Comparison of ENCODE assay signal across 16 cellular contexts in the genomic region with DNA sequence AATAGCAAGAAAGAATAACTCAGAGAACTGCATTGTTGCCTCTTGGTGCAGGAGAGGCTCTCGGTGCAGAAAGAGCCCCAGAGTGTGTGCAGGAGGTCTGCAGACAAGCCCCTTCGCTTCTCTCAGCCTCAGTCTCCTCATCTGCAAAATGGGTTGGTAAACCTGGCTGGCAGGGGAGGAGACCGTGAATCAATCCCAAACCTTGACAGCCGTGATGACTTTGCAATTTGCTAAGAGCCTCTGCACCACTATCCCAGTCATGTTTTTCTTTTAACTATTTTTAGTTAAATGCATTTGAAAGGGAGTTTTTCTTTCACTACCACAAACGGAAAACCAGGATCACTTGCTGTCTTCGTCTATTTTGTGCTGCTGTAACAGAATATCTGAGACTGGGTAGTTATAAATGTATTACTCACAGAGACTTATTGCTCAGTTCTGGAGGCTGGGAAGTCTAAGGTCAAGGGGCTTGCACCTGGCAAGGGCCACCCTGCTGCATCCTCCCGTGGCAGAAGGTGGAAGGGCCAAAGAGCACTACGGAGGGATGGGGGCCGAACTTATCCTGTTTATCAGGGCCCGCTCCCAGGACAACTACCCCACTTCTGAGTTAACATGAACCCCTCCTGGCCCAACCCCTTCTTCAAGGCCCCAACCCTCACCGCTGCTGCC. TPM values are rescaled to one million over a fixed set of nuclear protein-coding genes. Genes with fewer than 3 reads are reported as not detected.
DNase-seq lines count a peak whose midpoint lies in the region; ATAC-seq, FAIRE-seq and TF ChIP-seq lines count a peak whose summit lies in the region.
"Had no signal": no experiment of that assay in that cellular context is flagged by ENCODE, and none has a peak within 500 bp of the region (broad histone marks: within the 10 kb centered on the region; RNA-seq: fewer than 3 reads in every experiment).

No MANE protein-coding gene starts in this region.

- H3K79me2 ChIP-seq in OCI-LY1 (ENCODE audit: insufficient read depth, low read length) = no peaks in the 10 kb centered on the region

- H3K9me2 ChIP-seq in OCI-LY1 (ENCODE audit: low read depth, low read length) = no peaks in the 10 kb centered on the region

- CTCF ChIA-PET in A549 (lab: Yijun Ruan, JAX) = interaction anchor here (0.8 kb wide), 1 partner anchor 366 kb away, joined by 3 read pairs; no protein-coding TSS in a partner anchor

- H3K4me1 ChIP-seq in A549 (no peaks in the 10 kb centered on the region), OCI-LY1 (ENCODE audit: insufficient read depth, low read length, severe bottlenecking) (peaks cover 31% of the 10 kb centered on the region), ascending aorta (no peaks in the 10 kb centered on the region), heart right ventricle (peaks cover 0 to 15% (median 8%) of the 10 kb centered on the region in 9 donors)

- H2AFZ ChIP-seq in OCI-LY1 (ENCODE audit: low read length) = no peak overlapping the region

- no peak overlapping the region for H3K4me3 ChIP-seq in A549
- no peak overlapping the region for H3K4me3 ChIP-seq in OCI-LY1 (ENCODE audit: low read depth, low read length, poor library complexity, severe bottlenecking)
- H3K4me3 ChIP-seq in ascending aorta = no peak overlapping the region
- no peak overlapping the region for H3K4me3 ChIP-seq in heart right ventricle

- TF ChIP-seq RAD21 in A549 (conservative IDR thresholded peaks at IDR 0.05 in 1 of 2, IDR thresholded peaks at IDR 0.05 in 1 of 2) = no peak

- WGBS in A549 (ENCODE audit: missing lambda C conversion rate) = 81% methylated on average over 11 of the region's 11 CpGs
- WGBS in heart right ventricle, 2 donors = 79 to 87% methylated on average over 11 of the region's 11 CpGs

- H3K27ac ChIP-seq in A549 = no peak overlapping the region
- peak overlapping the region; percentile 44 for H3K27ac ChIP-seq in OCI-LY1 (ENCODE audit: low read depth, low read length, poor library complexity, severe bottlenecking)
- no peak overlapping the region for H3K27ac ChIP-seq in ascending aorta
- H3K27ac ChIP-seq in heart right ventricle = no peak overlapping the region
- H3K27ac ChIP-seq: epithelial cell of prostate had no signal

- DNase-seq in A549 (ENCODE audit: low read depth in 1 of 2, low spot score in 1 of 2) (no peak), GM19239 (ENCODE audit: insufficient read length, low spot score) (no peak), DMS79 (lab: John Stamatoyannopoulos, UW) (no peak), ascending aorta (ENCODE audit: low spot score in 2 of 2) (no peak), omental fat pad (ENCODE audit: low spot score) (no peak), heart right ventricle (no peak)
- DNase-seq: activated CD4-positive, alpha-beta T cell treated with anti-CD3 and anti-CD28 coated beads for 4 hours; activated CD8-positive, alpha-beta memory T cell treated with anti-CD3 and anti-CD28 coated beads, Interleukin-2, amount 50 U/mL, for 48 hours; activated naive CD4-positive, alpha-beta T cell treated with Interleukin-2 at 50 U/mL for 16 hours; cortex of kidney; mesenchymal stem cell; NCI-H1436; NCI-H226 had no signal

- TF ChIP-seq POLR2A in A549 (IDR thresholded peaks at IDR 0.05; ENCODE audit: low read length) = no peak

- no peak for ATAC-seq in A549
- no peak for ATAC-seq in omental fat pad (ENCODE audit: low FRiP score)
- ATAC-seq in heart right ventricle = no peak

- intact Hi-C loops in ascending aorta (cut with DNase I) = no loop called here
- intact Hi-C loops in heart right ventricle (cut with DNase I) = no loop called here

- no peak for TF ChIP-seq EP300 in A549 (IDR thresholded peaks at IDR 0.05)

- POLR2A ChIA-PET in A549 (lab: Yijun Ruan, JAX) = no interaction called here

- H3K9ac ChIP-seq in OCI-LY1 (ENCODE audit: low read length) = no peak overlapping the region

- H4K20me1 ChIP-seq in OCI-LY1 (ENCODE audit: insufficient read depth, low read length) = no peaks in the 10 kb centered on the region

- H3F3A ChIP-seq in OCI-LY1 (ENCODE audit: insufficient read depth, low read length) = peaks cover 7% of the 10 kb centered on the region; the same call in 1 of the 2 replicates

- H3K4me2 ChIP-seq in A549 = no peak overlapping the region
- H3K4me2 ChIP-seq in OCI-LY1 (ENCODE audit: low read length) = no peak overlapping the region

- H3K27me3 ChIP-seq in OCI-LY1 (ENCODE audit: insufficient read depth, low read length) = peaks cover 5% of the 10 kb centered on the region
- H3K27me3 ChIP-seq in ascending aorta = no peaks in the 10 kb centered on the region
- H3K27me3 ChIP-seq in heart right ventricle = no peaks in the 10 kb centered on the region

- H3K9me3 ChIP-seq in A549 = no peaks in the 10 kb centered on the region
- no peaks in the 10 kb centered on the region for H3K9me3 ChIP-seq in OCI-LY1 (ENCODE audit: low read length)
- no peaks in the 10 kb centered on the region for H3K9me3 ChIP-seq in ascending aorta
- no peaks in the 10 kb centered on the region for H3K9me3 ChIP-seq in heart right ventricle

- TF ChIP-seq CTCF in A549 (IDR thresholded peaks at IDR 0.05) = no peak
- TF ChIP-seq CTCF in OCI-LY1 (IDR thresholded peaks at IDR 0.05; ENCODE audit: low read length) = no peak
- no peak for TF ChIP-seq CTCF in ascending aorta (IDR thresholded peaks at IDR 0.05)
- TF ChIP-seq CTCF in omental fat pad (IDR thresholded peaks at IDR 0.05) = no peak
- no peak for TF ChIP-seq CTCF in heart right ventricle (IDR thresholded peaks at IDR 0.05)

- FAIRE-seq in A549 (lab: Jason Lieb, UNC) (no peak), GM19239 (lab: Jason Lieb, UNC) (peak; percentile 63), islet of Langerhans (lab: Jason Lieb, UNC) (peak; percentile 69)

- H3K36me3 ChIP-seq in OCI-LY1 (ENCODE audit: insufficient read depth, low read length) (no peaks in the 10 kb centered on the region), ascending aorta (no peaks in the 10 kb centered on the region), heart right ventricle (no peaks in the 10 kb centered on the region)

TF ChIP-seq in A549, 52 proteins besides CTCF, POLR2A, EP300 and RAD21:
- 0 out of 2 replicates have a peak, but pooled peaks have one; percentile 16 for TF ChIP-seq NFE2L2 (conservative IDR thresholded peaks at IDR 0.05; ENCODE audit: low read length)
- no peak for TF ChIP-seq GATA3 (IDR thresholded peaks at IDR 0.05; ENCODE audit: borderline replicate concordance)

RNA-seq across cellular contexts. Expression of a gene that starts 14.2 kb away (rescaled TPM):
- 3.7 and 5.8 TPM in 2 replicates for polyA plus RNA-seq in A549 (2011; rRNA removed)
- 6.7 and 9.6 TPM in 2 replicates for polyA plus RNA-seq in A549 (2012; cell fraction: cytosol; rRNA removed)
- 17.5 and 17.8 TPM in 2 replicates for polyA plus RNA-seq in A549 (2012; cell fraction: nucleus; rRNA removed)
- 10.2 to 10.7 TPM (median 10.5 TPM) in 3 replicates for polyA plus RNA-seq in A549 (2017; fragmentation: RNase III; extraction: RNeasy Plus Mini Kit Qiagen cat#74134 plus additional on column Dnase treatment)
- polyA minus RNA-seq in A549 (2011; rRNA and poly(A)+ RNA removed) = 7.4 and 9.4 TPM in 2 replicates
- total RNA-seq in ascending aorta = 148 TPM
- total RNA-seq in omental fat pad = 10 to 100 TPM; 33.6 to 72.0 (median 55.9) TPM
- 10 to 100 TPM; 55.9 to 73.9 (median 60.7) TPM for total RNA-seq in heart right ventricle
- 10 to 100 TPM; 13.1 to 29.7 TPM for polyA plus RNA-seq in heart right ventricle
